In genomic region chr12:22064968-22065367, GRCh38 we compare ENCODE assay signal across 23 cellular contexts.
"Had no signal": no experiment of that assay in that cellular context is flagged by ENCODE, and none has a peak within 500 bp of the region (broad histone marks: within the 10 kb centered on the region; RNA-seq: fewer than 3 reads in every experiment).

No MANE protein-coding gene starts in this region.

- H3K4me3 ChIP-seq: body of pancreas, cardiac muscle cell, gastroesophageal sphincter, psoas muscle, right atrium auricular region, spleen, thoracic aorta, vagina had no signal

- ATAC-seq: activated CD8-positive, alpha-beta T cell treated with anti-CD3 and anti-CD28 coated beads, Interleukin-2, amount 10 ng/mL, durations not matched to agents 7 days and 5 days; body of pancreas; gastroesophageal sphincter; left ventricle myocardium superior; natural killer cell; psoas muscle had no signal

- DNase-seq: activated CD4-positive, alpha-beta T cell treated with anti-CD3 and anti-CD28 coated beads for 1 hour; activated CD4-positive, alpha-beta T cell treated with anti-CD3 and anti-CD28 coated beads, Interleukin-2, amount 50 U/mL, for 1 hour; activated CD8-positive, alpha-beta T cell treated with anti-CD3 and anti-CD28 coated beads, Interleukin-2, amount 10 ng/mL, durations not matched to agents 7 days and 5 days; activated gamma-delta T cell treated with Interleukin-2 at 50 U/mL for 16 hours; activated T-cell treated with anti-CD3 and anti-CD28 coated beads, Interleukin-2, amount 50 U/mL, for 1 hour; anterior cingulate cortex; body of pancreas; cortex of kidney; head of caudate nucleus; hypothalamus; left ventricle myocardium superior; mammary epithelial cell; natural killer cell; psoas muscle; spleen; stimulated activated CD4-positive, alpha-beta T cell treated with anti-CD3 and anti-CD28 coated beads, Interleukin-4, amount 100 ng/mL, for 1 hour; stimulated activated naive CD4-positive, alpha-beta T cell had no signal

- H3K4me1 ChIP-seq: body of pancreas, gastroesophageal sphincter, psoas muscle, right atrium auricular region, spleen, vagina had no signal

- H3K27ac ChIP-seq: body of pancreas, cardiac muscle cell, epithelial cell of prostate, gastroesophageal sphincter, psoas muscle, right atrium auricular region, spleen, thoracic aorta, vagina had no signal

- H3K27me3 ChIP-seq: body of pancreas, cardiac muscle cell, gastroesophageal sphincter, right atrium auricular region, spleen, vagina had no signal

- H3K9me3 ChIP-seq: body of pancreas, gastroesophageal sphincter, psoas muscle, right atrium auricular region, spleen, thoracic aorta, vagina had no signal
